ENCODE assay signal across 1 cellular context in the genomic region with DNA sequence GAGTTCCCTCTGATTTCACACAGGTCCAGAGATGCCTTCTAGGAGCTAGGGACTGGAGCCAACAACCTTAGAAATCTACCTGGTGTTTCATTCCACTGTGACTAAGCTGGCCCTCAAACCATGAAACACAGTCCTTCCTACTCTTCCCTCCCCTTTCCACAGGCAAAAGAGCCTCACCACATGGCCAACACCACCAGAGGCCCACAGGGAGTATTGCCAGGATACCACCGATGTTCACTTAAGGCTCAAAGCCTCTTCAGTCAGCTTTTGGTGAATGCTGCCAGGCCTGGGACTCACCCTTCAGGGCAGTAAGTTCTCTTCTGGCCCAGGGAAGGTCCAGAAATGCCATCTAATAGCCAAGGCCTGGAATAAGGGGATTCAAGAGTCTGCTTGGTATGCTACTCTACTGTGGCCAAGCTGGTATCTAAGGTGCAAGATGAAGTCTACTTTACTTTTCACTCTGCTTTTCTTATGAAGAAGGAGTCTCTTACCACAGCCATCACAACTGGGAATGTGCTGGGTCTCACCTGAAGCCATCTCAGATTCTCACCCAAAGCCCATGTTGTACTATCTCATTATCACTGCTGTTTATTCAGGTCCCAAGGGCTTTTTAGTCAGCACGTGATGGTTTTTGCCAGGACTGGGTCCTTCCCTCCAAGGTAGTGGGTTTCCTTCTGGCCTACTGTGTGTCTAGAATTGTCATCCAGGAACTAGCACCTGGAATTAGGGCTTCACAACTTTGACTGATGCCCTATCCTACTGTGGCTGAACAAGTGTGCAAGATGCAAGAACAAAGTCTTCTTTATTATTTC.
TF ChIP-seq lines count a peak whose summit lies in the region.

No MANE protein-coding gene starts in this region.

TF ChIP-seq in SK-N-SH, 30 proteins besides CTCF, POLR2A, EP300 and RAD21 (continued from another document):
- TF ChIP-seq, protein P1, sequence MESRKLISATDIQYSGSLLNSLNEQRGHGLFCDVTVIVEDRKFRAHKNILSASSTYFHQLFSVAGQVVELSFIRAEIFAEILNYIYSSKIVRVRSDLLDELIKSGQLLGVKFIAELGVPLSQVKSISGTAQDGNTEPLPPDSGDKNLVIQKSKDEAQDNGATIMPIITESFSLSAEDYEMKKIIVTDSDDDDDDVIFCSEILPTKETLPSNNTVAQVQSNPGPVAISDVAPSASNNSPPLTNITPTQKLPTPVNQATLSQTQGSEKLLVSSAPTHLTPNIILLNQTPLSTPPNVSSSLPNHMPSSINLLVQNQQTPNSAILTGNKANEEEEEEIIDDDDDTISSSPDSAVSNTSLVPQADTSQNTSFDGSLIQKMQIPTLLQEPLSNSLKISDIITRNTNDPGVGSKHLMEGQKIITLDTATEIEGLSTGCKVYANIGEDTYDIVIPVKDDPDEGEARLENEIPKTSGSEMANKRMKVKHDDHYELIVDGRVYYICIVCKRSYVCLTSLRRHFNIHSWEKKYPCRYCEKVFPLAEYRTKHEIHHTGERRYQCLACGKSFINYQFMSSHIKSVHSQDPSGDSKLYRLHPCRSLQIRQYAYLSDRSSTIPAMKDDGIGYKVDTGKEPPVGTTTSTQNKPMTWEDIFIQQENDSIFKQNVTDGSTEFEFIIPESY (IDR thresholded peaks at IDR 0.05; ENCODE audit: borderline replicate concordance, low read depth) = no peak
- TF ChIP-seq TCF12 (IDR thresholded peaks at IDR 0.05) = no peak
- TF ChIP-seq, protein P2, sequence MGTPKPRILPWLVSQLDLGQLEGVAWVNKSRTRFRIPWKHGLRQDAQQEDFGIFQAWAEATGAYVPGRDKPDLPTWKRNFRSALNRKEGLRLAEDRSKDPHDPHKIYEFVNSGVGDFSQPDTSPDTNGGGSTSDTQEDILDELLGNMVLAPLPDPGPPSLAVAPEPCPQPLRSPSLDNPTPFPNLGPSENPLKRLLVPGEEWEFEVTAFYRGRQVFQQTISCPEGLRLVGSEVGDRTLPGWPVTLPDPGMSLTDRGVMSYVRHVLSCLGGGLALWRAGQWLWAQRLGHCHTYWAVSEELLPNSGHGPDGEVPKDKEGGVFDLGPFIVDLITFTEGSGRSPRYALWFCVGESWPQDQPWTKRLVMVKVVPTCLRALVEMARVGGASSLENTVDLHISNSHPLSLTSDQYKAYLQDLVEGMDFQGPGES (IDR thresholded peaks at IDR 0.05; ENCODE audit: low read depth, low read length) = no peak
- TF ChIP-seq NFIC (IDR thresholded peaks at IDR 0.05; ENCODE audit: borderline replicate concordance) = no peak
- TF ChIP-seq TAF1 (IDR thresholded peaks at IDR 0.05; ENCODE audit: borderline replicate concordance, low read depth, low read length) = no peak
- TF ChIP-seq, protein P3, sequence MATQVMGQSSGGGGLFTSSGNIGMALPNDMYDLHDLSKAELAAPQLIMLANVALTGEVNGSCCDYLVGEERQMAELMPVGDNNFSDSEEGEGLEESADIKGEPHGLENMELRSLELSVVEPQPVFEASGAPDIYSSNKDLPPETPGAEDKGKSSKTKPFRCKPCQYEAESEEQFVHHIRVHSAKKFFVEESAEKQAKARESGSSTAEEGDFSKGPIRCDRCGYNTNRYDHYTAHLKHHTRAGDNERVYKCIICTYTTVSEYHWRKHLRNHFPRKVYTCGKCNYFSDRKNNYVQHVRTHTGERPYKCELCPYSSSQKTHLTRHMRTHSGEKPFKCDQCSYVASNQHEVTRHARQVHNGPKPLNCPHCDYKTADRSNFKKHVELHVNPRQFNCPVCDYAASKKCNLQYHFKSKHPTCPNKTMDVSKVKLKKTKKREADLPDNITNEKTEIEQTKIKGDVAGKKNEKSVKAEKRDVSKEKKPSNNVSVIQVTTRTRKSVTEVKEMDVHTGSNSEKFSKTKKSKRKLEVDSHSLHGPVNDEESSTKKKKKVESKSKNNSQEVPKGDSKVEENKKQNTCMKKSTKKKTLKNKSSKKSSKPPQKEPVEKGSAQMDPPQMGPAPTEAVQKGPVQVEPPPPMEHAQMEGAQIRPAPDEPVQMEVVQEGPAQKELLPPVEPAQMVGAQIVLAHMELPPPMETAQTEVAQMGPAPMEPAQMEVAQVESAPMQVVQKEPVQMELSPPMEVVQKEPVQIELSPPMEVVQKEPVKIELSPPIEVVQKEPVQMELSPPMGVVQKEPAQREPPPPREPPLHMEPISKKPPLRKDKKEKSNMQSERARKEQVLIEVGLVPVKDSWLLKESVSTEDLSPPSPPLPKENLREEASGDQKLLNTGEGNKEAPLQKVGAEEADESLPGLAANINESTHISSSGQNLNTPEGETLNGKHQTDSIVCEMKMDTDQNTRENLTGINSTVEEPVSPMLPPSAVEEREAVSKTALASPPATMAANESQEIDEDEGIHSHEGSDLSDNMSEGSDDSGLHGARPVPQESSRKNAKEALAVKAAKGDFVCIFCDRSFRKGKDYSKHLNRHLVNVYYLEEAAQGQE (IDR thresholded peaks at IDR 0.05; ENCODE audit: low read depth, low read length) = no peak
- no peak for TF ChIP-seq MXI1 (IDR thresholded peaks at IDR 0.05; ENCODE audit: low read depth, low read length)
TF ChIP-seq in SK-N-SH: peak in this region for 0.
